32 cellular contexts compared by ENCODE assay signal in genomic region chr3:127288343-127288742, GRCh38. TPM values are rescaled to one million over a fixed set of nuclear protein-coding genes. Genes with fewer than 3 reads are reported as not detected.
"Had no signal": no experiment of that assay in that cellular context is flagged by ENCODE, and none has a peak within 500 bp of the region (broad histone marks: within the 10 kb centered on the region; RNA-seq: fewer than 3 reads in every experiment).

No MANE protein-coding gene starts in this region.

- H3K4me1 Mint-ChIP-seq: mesothelial cell of epicardium; naive B cell; natural killer cell; nephron progenitor cell; neural progenitor cell; stimulated activated naive B cell treated with anti-CD40 and anti-IgM and Interleukin-4, amounts not matched to agents 10 μg/mL and 1 μg/mL and 100 μg/mL, for 72 hours had no signal

- H3K9me3 ChIP-seq: left ventricle myocardium inferior, ovary, right atrium auricular region, right lobe of liver, thyroid gland, transverse colon, upper lobe of left lung had no signal

- H3K27me3 ChIP-seq: hepatocyte, neural progenitor cell, ovary, right atrium auricular region, right lobe of liver, thyroid gland, upper lobe of left lung had no signal

- H3K36me3 Mint-ChIP-seq: mesothelial cell of epicardium, natural killer cell, neural progenitor cell had no signal

- H3K4me3 ChIP-seq: heart right ventricle, hepatocyte, left ventricle myocardium inferior, lung, neural progenitor cell, ovary, right atrium auricular region, right lobe of liver, smooth muscle cell, thyroid gland, transverse colon, upper lobe of left lung had no signal

- ATAC-seq: heart right ventricle; natural killer cell; right lobe of liver; stimulated activated naive B cell treated with anti-CD40 and anti-IgM and Interleukin-4, amounts not matched to agents 10 μg/mL and 1 μg/mL and 100 μg/mL, for 72 hours had no signal

- H3K27ac ChIP-seq: heart right ventricle, hepatocyte, left ventricle myocardium inferior, neural progenitor cell, ovary, right atrium auricular region, right lobe of liver, thyroid gland, transverse colon, upper lobe of left lung had no signal

- H3K4me3 Mint-ChIP-seq: mesothelial cell of epicardium; natural killer cell; nephron progenitor cell; neural progenitor cell; stimulated activated naive B cell treated with anti-CD40 and anti-IgM and Interleukin-4, amounts not matched to agents 10 μg/mL and 1 μg/mL and 100 μg/mL, for 72 hours; stimulated activated naive CD8-positive, alpha-beta T cell treated with anti-CD3 and anti-CD28 coated beads, Interleukin-15, Interleukin-2, amounts not matched to agents 100 ng/mL and 50 ng/mL, for 24 hours had no signal

- H3K27ac Mint-ChIP-seq: mesothelial cell of epicardium; natural killer cell; nephron progenitor cell; neural progenitor cell; progenitor cell of endocrine pancreas; stimulated activated naive B cell treated with anti-CD40 and anti-IgM and Interleukin-4, amounts not matched to agents 10 μg/mL and 1 μg/mL and 100 μg/mL, for 72 hours; stimulated activated naive CD8-positive, alpha-beta T cell treated with anti-CD3 and anti-CD28 coated beads, Interleukin-15, Interleukin-2, amounts not matched to agents 100 ng/mL and 50 ng/mL, for 24 hours had no signal

- H3K36me3 ChIP-seq: heart right ventricle, left ventricle myocardium inferior, neural progenitor cell, ovary, right atrium auricular region, right lobe of liver, thyroid gland, transverse colon, upper lobe of left lung had no signal

- DNase-seq: heart right ventricle; islet precursor cell; left ventricle myocardium inferior; naive B cell; natural killer cell; nephron progenitor cell; ovary; right lobe of liver; stimulated activated CD4-positive, alpha-beta T cell treated with anti-CD3 and anti-CD28 coated beads, Interleukin-2, amount 100 ng/mL, for 48 hours; stimulated activated CD4-positive, alpha-beta T cell treated with anti-CD3 and anti-CD28 coated beads, Interleukin-4, amount 100 ng/mL, for 4 hours; stimulated activated CD8-positive, alpha-beta memory T cell treated with anti-CD3 and anti-CD28 coated beads, Interleukin-4, amount 100 ng/mL, for 48 hours; stimulated activated naive B cell treated with anti-CD40 and anti-IgM and Interleukin-4, amounts not matched to agents 10 μg/mL and 1 μg/mL and 100 μg/mL, for 72 hours; substantia nigra; thyroid gland; transverse colon had no signal

- H3K4me1 ChIP-seq: left ventricle myocardium inferior, neural progenitor cell, right atrium auricular region, right lobe of liver, thyroid gland, transverse colon had no signal

RNA-seq across cellular contexts. Expression of gene PRR20G, which starts 0.5 kb away (rescaled TPM):
- total RNA-seq: heart right ventricle, hepatocyte, left ventricle myocardium inferior, lower leg skin, lung, mesothelial cell of epicardium, mononuclear cell, natural killer cell, omental fat pad, ovary, progenitor cell of endocrine pancreas, pulmonary artery endothelial cell, renal cortical epithelial cell, right atrium auricular region, right lobe of liver, skeletal muscle tissue, smooth muscle cell, temporal lobe, thyroid gland, transverse colon, upper lobe of left lung, urinary bladder had no signal
- polyA plus RNA-seq: heart right ventricle, hepatocyte, ovary, smooth muscle cell, urinary bladder had no signal
